In genomic region chr9:26357803-26358339, GRCh38 we compare ENCODE assay signal across 21 cellular contexts.
DNase-seq lines count a peak whose midpoint lies in the region; ATAC-seq, FAIRE-seq and TF ChIP-seq lines count a peak whose summit lies in the region.
"Had no signal": no experiment of that assay in that cellular context is flagged by ENCODE, and none has a peak within 500 bp of the region (broad histone marks: within the 10 kb centered on the region; RNA-seq: fewer than 3 reads in every experiment).

No MANE protein-coding gene starts in this region.

- TF ChIP-seq POLR2A in HepG2 (IDR thresholded peaks at IDR 0.05; ENCODE audit: insufficient read depth in 1 of 2, low read depth in 2 of 2, low read length in 2 of 2) (no peak), right lobe of liver (IDR thresholded peaks at IDR 0.05) (no peak)

- H3K36me3 ChIP-seq in HepG2 (replicated peaks in 1 of 2; ENCODE audit: control insufficient read depth in 1 of 2, insufficient read depth in 2 of 2, low read length in 2 of 2) (no peaks in the 10 kb centered on the region), right lobe of liver (no peaks in the 10 kb centered on the region)
- H3K36me3 ChIP-seq: BLaER1, SJCRH30 had no signal

- CTCF ChIA-PET in HepG2 (lab: Yijun Ruan, JAX; ENCODE audit: low intra/inter-chr PET ratio, low total read pairs): no interaction called here

- ATAC-seq in HepG2 (no peak), right lobe of liver (no peak), HG03439 (IDR thresholded peaks at IDR 0.05; ENCODE audit: unreplicated experiment) (no peak)

- H3K9me3 ChIP-seq in HepG2 (ENCODE audit: low read length): peaks cover 27% of the 10 kb centered on the region
- no peaks in the 10 kb centered on the region for H3K9me3 ChIP-seq in right lobe of liver
- H3K9me3 ChIP-seq: SJCRH30 had no signal

- no peaks in the 10 kb centered on the region for H3K79me2 ChIP-seq in HepG2 (ENCODE audit: insufficient read depth, low read length)

- TF ChIP-seq EP300 in HepG2 (IDR thresholded peaks at IDR 0.05; ENCODE audit: low read depth in 2 of 2, low read length in 2 of 2) (no peak), HepG2 (CRISPR knock-in tag; IDR thresholded peaks at IDR 0.05; ENCODE audit: borderline replicate concordance) (no peak)

- POLR2A ChIA-PET in HepG2 (lab: Yijun Ruan, JAX): no interaction called here

- H3K4me2 ChIP-seq in HepG2 (ENCODE audit: low read depth, low read length): no peak overlapping the region
- H3K4me2 ChIP-seq: BLaER1, PC-9 had no signal

- WGBS in HepG2 (ENCODE audit: low lambda C conversion rate): under 1% methylated on average over 3 of the region's 3 CpGs
- WGBS in right lobe of liver (ENCODE audit: insufficient coverage, low coverage, low lambda C conversion rate, missing lambda C conversion rate): 37% methylated on average over 3 of the region's 3 CpGs

- intact Hi-C loops in HepG2 (cut with micrococcal nuclease; ENCODE audit: unreplicated experiment): no loop called here
- intact Hi-C loops in right lobe of liver (cut with DNase I): no loop called here

- H3K27me3 ChIP-seq in HepG2 (ENCODE audit: control insufficient read depth in 1 of 2, insufficient read depth in 2 of 2, low read length in 2 of 2) (no peaks in the 10 kb centered on the region), right lobe of liver (no peaks in the 10 kb centered on the region)
- H3K27me3 ChIP-seq: BLaER1, SJCRH30 had no signal

- H4K20me1 ChIP-seq in HepG2 (ENCODE audit: insufficient read depth, low read length): no peaks in the 10 kb centered on the region
- H4K20me1 ChIP-seq: BLaER1 had no signal

- DNase-seq in HepG2 (ENCODE audit: low spot score): no peak
- DNase-seq in right lobe of liver: no peak
- peak; percentile 74 for DNase-seq in NCI-H82 (lab: John Stamatoyannopoulos, UW)
- DNase-seq in globus pallidus (ENCODE audit: low spot score): peak; percentile 26
- DNase-seq in HK-2 (ENCODE audit: unreplicated experiment): no peak
- DNase-seq in GM13976 (ENCODE audit: low spot score): no peak
- no peak for DNase-seq in superior temporal gyrus (ENCODE audit: extremely low spot score)
- DNase-seq: 8988T; CD8-positive, alpha-beta memory T cell; HFFc6; Karpas-422; NCI-H1417; NCI-H1930; NCI-H2227 treated with DMSO at 0.1 percent for 48 hours; NCI-H526 treated with DMSO at 0.1 percent for 48 hours; PC-9; SJCRH30 had no signal

- H3K4me1 ChIP-seq in HepG2 (ENCODE audit: insufficient read depth, low read length) (no peaks in the 10 kb centered on the region), right lobe of liver (no peaks in the 10 kb centered on the region)
- H3K4me1 ChIP-seq: BLaER1, SJCRH30 had no signal

- no peak for FAIRE-seq in HepG2 (lab: Jason Lieb, UNC)
- FAIRE-seq: D721Med, GM12892 had no signal

- in situ Hi-C loops in HepG2 (cut with HindIII; ENCODE audit: extremely low pct_ligation_motif_present, low pct_unique_long_range_greater_than_20kb): no loop called here
- in situ Hi-C loops in GM13976 (cut with MboI; ENCODE audit: low sequenced_read_pairs, unreplicated experiment): no loop called here

- H3K4me3 ChIP-seq in HepG2 (replicated peaks in 1 of 3; ENCODE audit: insufficient read depth in 1 of 3, low read depth in 2 of 3, low read length in 3 of 3): no peak overlapping the region
- H3K4me3 ChIP-seq in right lobe of liver: no peak overlapping the region
- H3K4me3 ChIP-seq: BLaER1, PC-9, SJCRH30 had no signal

- H3K27ac ChIP-seq in HepG2 (ENCODE audit: extremely low read length, insufficient read depth, low read length): no peak overlapping the region
- no peak overlapping the region for H3K27ac ChIP-seq in right lobe of liver
- H3K27ac ChIP-seq: BLaER1, PC-9, SJCRH30 had no signal

- TF ChIP-seq RAD21 in HepG2 (CRISPR knock-in tag; IDR thresholded peaks at IDR 0.05): no peak

- BruUV-seq in HepG2 (replicated peaks; lab: Mats Ljungman, UMichigan): no TSS peak

- TF ChIP-seq CTCF in HepG2 (CRISPR knock-in tag; IDR thresholded peaks at IDR 0.05) (no peak), right lobe of liver (IDR thresholded peaks at IDR 0.05) (no peak), GM13976 (IDR thresholded peaks at IDR 0.05; ENCODE audit: borderline replicate concordance, control extremely low read depth, extremely low read depth, insufficient read depth, missing control alignments) (no peak)

- no peak overlapping the region for H2AFZ ChIP-seq in HepG2 (ENCODE audit: low read length)
- H2AFZ ChIP-seq: PC-9 had no signal

- no peak overlapping the region for H3K9ac ChIP-seq in HepG2 (ENCODE audit: insufficient read depth, low read depth, low read length)
- H3K9ac ChIP-seq: BLaER1 had no signal

TF ChIP-seq in HepG2, 621 proteins besides CTCF, POLR2A, EP300 and RAD21 (continues in another document):
- peak; percentile 76 for TF ChIP-seq MAFF (IDR thresholded peaks at IDR 0.05; ENCODE audit: low read depth, low read length)
- TF ChIP-seq HNF1A (IDR thresholded peaks at IDR 0.05; ENCODE audit: low read depth): no peak
- TF ChIP-seq HNF1A (CRISPR knock-in tag; IDR thresholded peaks at IDR 0.05; ENCODE audit: borderline replicate concordance): no peak
- TF ChIP-seq NR2F1 (CRISPR knock-in tag; IDR thresholded peaks at IDR 0.05): no peak
- TF ChIP-seq NCOA5 (CRISPR knock-in tag; IDR thresholded peaks at IDR 0.05): no peak
- no peak for TF ChIP-seq ZNF337 (CRISPR knock-in tag; IDR thresholded peaks at IDR 0.05; ENCODE audit: borderline replicate concordance, low read depth)
- TF ChIP-seq REST (IDR thresholded peaks at IDR 0.05; ENCODE audit: borderline replicate concordance in 1 of 2, low read depth in 1 of 2, low read length in 2 of 2): no peak
- TF ChIP-seq MAFK (conservative IDR thresholded peaks at IDR 0.05 in 1 of 2, IDR thresholded peaks at IDR 0.05 in 1 of 2; ENCODE audit: low read length in 2 of 2): peak; percentile 59 to 84
- TF ChIP-seq FOXK1 (CRISPR knock-in tag; IDR thresholded peaks at IDR 0.05; ENCODE audit: borderline replicate concordance, low read depth): no peak
- no peak for TF ChIP-seq JUN (CRISPR knock-in tag; IDR thresholded peaks at IDR 0.05)
- TF ChIP-seq TCF12 (IDR thresholded peaks at IDR 0.05): no peak
- no peak for TF ChIP-seq TCF12 (CRISPR knock-in tag; IDR thresholded peaks at IDR 0.05)

Comparison
In these comparisons a context has a peak if more than half of its experiments do, and no peak if none do; other contexts are left out.
1. DNase-seq: peak in NCI-H82 (single experiment) and globus pallidus (single experiment); none in HepG2 (single experiment), right lobe of liver (0 of 3), HK-2 (single experiment), GM13976 (single experiment) and superior temporal gyrus (single experiment).